24 cellular contexts compared by ENCODE assay signal in the genomic region with DNA sequence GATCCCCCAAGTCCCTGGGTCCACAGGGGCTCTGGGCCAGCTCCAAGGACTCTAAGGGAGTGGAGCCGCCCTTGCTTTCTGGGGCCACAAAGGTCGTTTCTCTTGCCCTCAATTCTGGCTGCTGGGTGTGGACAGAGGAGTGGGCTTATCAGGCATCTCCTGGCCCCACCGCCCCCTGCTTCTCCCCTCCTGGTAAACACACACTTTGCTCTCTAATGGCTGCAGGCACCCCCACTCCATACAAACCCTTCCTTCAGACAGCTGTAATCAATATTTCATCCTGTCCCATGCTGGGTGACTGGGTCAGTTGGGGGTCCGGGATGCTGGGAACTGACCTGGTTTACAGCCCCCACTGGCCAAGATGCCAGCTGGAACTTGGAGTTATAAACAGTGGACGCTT.
"Had no signal": no experiment of that assay in that cellular context is flagged by ENCODE, and none has a peak within 500 bp of the region (broad histone marks: within the 10 kb centered on the region; RNA-seq: fewer than 3 reads in every experiment).

No MANE protein-coding gene starts in this region.

- H3K4me2 ChIP-seq: hepatocyte had no signal

- H3K27me3 ChIP-seq: foreskin keratinocyte, hepatocyte had no signal

- H3K4me1 ChIP-seq: foreskin keratinocyte, parathyroid adenoma, prostate gland, spleen had no signal

- ATAC-seq: foreskin keratinocyte; gastroesophageal sphincter; right cardiac atrium; stimulated activated memory B cell treated with anti-CD40 and anti-IgM and Interleukin-4, amounts not matched to agents 10 μg/mL and 1 μg/mL and 100 μg/mL, for 72 hours; stimulated activated naive CD8-positive, alpha-beta T cell treated with anti-CD3 and anti-CD28 coated beads, Interleukin-15, Interleukin-2, amounts not matched to agents 100 U/mL and 50 U/mL, for 24 hours had no signal

- DNase-seq: central memory CD4-positive, alpha-beta T cell; dorsolateral prefrontal cortex; effector CD8-positive, alpha-beta T cell; foreskin keratinocyte; heart left ventricle; immature natural killer cell; islet precursor cell; kidney glomerular epithelial cell; right cardiac atrium; spleen; stimulated activated CD4-positive, alpha-beta T cell treated with anti-CD3 and anti-CD28 coated beads, Interleukin-4, amount 100 ng/mL, for 4 hours; stimulated activated naive CD8-positive, alpha-beta T cell treated with anti-CD3 and anti-CD28 coated beads, Interleukin-15, Interleukin-2, amounts not matched to agents 100 U/mL and 50 U/mL, for 24 hours; trophoblast cell had no signal

- H3K27ac ChIP-seq: esophagus muscularis mucosa, foreskin keratinocyte, gastroesophageal sphincter, neutrophil, parathyroid adenoma, prostate gland, skin epidermis, spleen, vagina had no signal

- H3K9ac ChIP-seq: parathyroid adenoma had no signal

- H3K4me3 ChIP-seq: dorsolateral prefrontal cortex, esophagus muscularis mucosa, gastroesophageal sphincter, heart left ventricle, hepatocyte, lung, prostate gland, skin epidermis, spleen, thoracic aorta, vagina had no signal

- H2AFZ ChIP-seq: hepatocyte, parathyroid adenoma had no signal

- H3K9me3 ChIP-seq: esophagus muscularis mucosa, gastroesophageal sphincter, heart left ventricle, neutrophil, prostate gland, spleen, thoracic aorta, vagina had no signal

- H3K36me3 ChIP-seq: esophagus muscularis mucosa, gastroesophageal sphincter, heart left ventricle, neutrophil, prostate gland, spleen, thoracic aorta, vagina had no signal
